8 cellular contexts compared by ENCODE assay signal in the genomic region with DNA sequence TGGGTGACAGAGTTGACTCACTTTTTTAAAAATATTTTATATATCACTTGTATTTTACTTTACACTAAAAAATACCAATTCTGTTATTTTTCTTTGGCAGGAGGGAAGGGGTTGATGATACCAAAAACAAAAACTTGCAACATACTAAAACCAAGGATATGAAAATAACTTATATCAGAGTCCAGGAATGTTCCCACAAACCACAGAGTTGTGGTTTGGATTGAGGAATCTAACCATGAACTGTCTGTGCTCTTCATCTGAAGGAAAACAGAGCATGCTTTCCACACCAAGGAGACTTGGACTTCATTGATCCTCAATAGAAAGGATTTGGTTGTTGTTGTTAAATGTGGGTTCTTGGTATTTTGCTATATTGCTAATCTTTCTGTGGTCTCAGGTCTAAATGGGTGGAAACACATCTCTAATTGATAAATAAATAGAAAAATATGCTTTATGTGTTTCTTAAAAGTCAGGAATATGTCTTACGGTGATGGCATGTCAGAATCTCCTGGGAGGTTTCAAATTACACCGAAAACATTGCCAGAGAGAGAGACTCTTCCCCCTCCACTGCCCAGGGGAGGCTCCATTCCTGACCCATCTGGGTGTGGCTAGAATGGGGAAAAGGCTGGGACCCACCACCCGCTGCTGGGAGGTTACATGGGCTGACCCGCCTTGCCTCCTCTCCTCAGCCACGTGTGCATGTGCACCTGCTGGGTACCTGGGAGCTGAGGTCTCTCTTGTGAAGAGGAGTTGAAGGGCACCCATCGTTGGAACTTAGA. TPM values are rescaled to one million over a fixed set of nuclear protein-coding genes. Genes with fewer than 3 reads are reported as not detected.
DNase-seq lines count a peak whose midpoint lies in the region; ATAC-seq, FAIRE-seq and TF ChIP-seq lines count a peak whose summit lies in the region.
"Had no signal": no experiment of that assay in that cellular context is flagged by ENCODE, and none has a peak within 500 bp of the region (broad histone marks: within the 10 kb centered on the region; RNA-seq: fewer than 3 reads in every experiment).

No MANE protein-coding gene starts in this region.

- no peaks in the 10 kb centered on the region for H3K9me3 Mint-ChIP-seq in WTC11

- H3K4me3 Mint-ChIP-seq in WTC11: no peak overlapping the region

- TF ChIP-seq CTCF in WTC11 (IDR thresholded peaks at IDR 0.05): no peak
- TF ChIP-seq CTCF in foreskin keratinocyte (conservative IDR thresholded peaks at IDR 0.05): no peak

- H3K4me1 ChIP-seq in foreskin keratinocyte: no peaks in the 10 kb centered on the region

- FAIRE-seq in urothelium cell line (lab: Jason Lieb, UNC): peak; percentile 70

- DNase-seq in HS-27A (ENCODE audit: low read depth) (peak; percentile 69), WTC11 (ENCODE audit: low spot score) (no peak), foreskin keratinocyte (peak; percentile 79 to 87), urothelium cell line (ENCODE audit: low spot score) (peak; percentile 82), NCI-H2081 treated with DMSO at 0.1 percent for 48 hours (lab: John Stamatoyannopoulos, UW) (no peak), NCI-H82 treated with DMSO at 0.1 percent for 48 hours (lab: John Stamatoyannopoulos, UW; ENCODE audit: unreplicated experiment) (no peak)
- DNase-seq: erythroblast had no signal

- CTCF ChIA-PET in WTC11 (lab: Charles Lee): no interaction called here

- no peak overlapping the region for H3K27ac ChIP-seq in foreskin keratinocyte

- no peak overlapping the region for H3K27ac Mint-ChIP-seq in WTC11

- H3K27me3 ChIP-seq in foreskin keratinocyte: no peaks in the 10 kb centered on the region

- no peaks in the 10 kb centered on the region for H3K36me3 Mint-ChIP-seq in WTC11

- POLR2A ChIA-PET in WTC11 (lab: Charles Lee): no interaction called here

- ATAC-seq in WTC11 (peak; percentile 54), foreskin keratinocyte (peak; percentile 43), HG02885 (IDR thresholded peaks at IDR 0.05; ENCODE audit: poor library complexity, unreplicated experiment) (no peak)

- peaks cover 11% of the 10 kb centered on the region for H3K4me1 Mint-ChIP-seq in WTC11

- no peaks in the 10 kb centered on the region; the same call in 1 of the 2 replicates for H3K27me3 Mint-ChIP-seq in WTC11 (ENCODE audit: low read depth)

TF ChIP-seq in WTC11, 78 proteins besides CTCF, POLR2A, EP300 and RAD21:
- no peak for TF ChIP-seq ZNF219 (CRISPR knock-in tag; IDR thresholded peaks at IDR 0.05; ENCODE audit: borderline replicate concordance)
TF ChIP-seq in WTC11: peak in this region for 0.

RNA-seq across cellular contexts. Expression of a gene that starts 46.9 kb away (rescaled TPM):
- total RNA-seq in WTC11 (2021) (12.2 to 17.6 TPM (median 15.1 TPM) in 3 replicates), foreskin keratinocyte (55.2 and 74.0 TPM in 2 replicates)
- 45.9 and 52.1 TPM in 2 replicates for polyA plus RNA-seq in foreskin keratinocyte

Comparison
In these comparisons a context has a peak if more than half of its experiments do, and no peak if none do; other contexts are left out.
1. DNase-seq: peak in HS-27A (single experiment), foreskin keratinocyte (2 of 2) and urothelium cell line (single experiment); none in WTC11 (single experiment), NCI-H2081 treated with DMSO at 0.1 percent for 48 hours (single experiment) and NCI-H82 treated with DMSO at 0.1 percent for 48 hours (single experiment).